Comparison of ENCODE assay signal across 29 cellular contexts in genomic region chr5:99878830-99879229, GRCh38.
"Had no signal": no experiment of that assay in that cellular context is flagged by ENCODE, and none has a peak within 500 bp of the region (broad histone marks: within the 10 kb centered on the region; RNA-seq: fewer than 3 reads in every experiment).

No MANE protein-coding gene starts in this region.

- DNase-seq: cortex of kidney; dorsolateral prefrontal cortex; effector CD8-positive, alpha-beta T cell; esophagus squamous epithelium; foreskin fibroblast; head of caudate nucleus; kidney; left cardiac atrium; left ventricle myocardium inferior; lower lobe of right lung; mesenchymal stem cell; midbrain; occipital lobe; pancreas; retina; stimulated activated CD4-positive, alpha-beta T cell treated with anti-CD3 and anti-CD28 coated beads, Interleukin-1b, Interleukin-23, amount 100 ng/mL, for 48 hours; stimulated activated CD4-positive, alpha-beta T cell treated with anti-CD3 and anti-CD28 coated beads, Interleukin-4, amount 100 ng/mL, for 24 hours; stimulated activated naive CD4-positive, alpha-beta T cell; stomach; substantia nigra; transverse colon; uterus had no signal

- H3K27ac ChIP-seq: dorsolateral prefrontal cortex, epithelial cell of prostate, esophagus squamous epithelium, hepatocyte, left ventricle myocardium inferior, lower lobe of right lung, neural progenitor cell, pancreas, prostate gland, right lobe of liver, stomach, thoracic aorta, transverse colon, uterus had no signal

- ATAC-seq: left cardiac atrium; natural killer cell treated with Interleukin-12 subunit alpha and Interleukin-12 subunit beta and Interleukin-15 and Interleukin-18, amount 100 ng/mL, for 72 hours; pancreas had no signal

- H3K36me3 ChIP-seq: esophagus squamous epithelium, left ventricle myocardium inferior, lower lobe of right lung, neural progenitor cell, pancreas, prostate gland, right lobe of liver, stomach, thoracic aorta, transverse colon, uterus had no signal

- H3K36me3 Mint-ChIP-seq: natural killer cell treated with Interleukin-12 subunit alpha and Interleukin-12 subunit beta and Interleukin-15 and Interleukin-18, amount 100 ng/mL, for 72 hours; neural progenitor cell had no signal

- H3K9me3 ChIP-seq: left ventricle myocardium inferior, lower lobe of right lung, pancreas, prostate gland, right lobe of liver, stomach, thoracic aorta, transverse colon, uterus had no signal

- H3K27me3 ChIP-seq: dorsolateral prefrontal cortex, esophagus squamous epithelium, hepatocyte, neural progenitor cell, pancreas, right lobe of liver, stomach, transverse colon, uterus had no signal

- H3K4me3 ChIP-seq: dorsolateral prefrontal cortex, esophagus squamous epithelium, hepatocyte, left ventricle myocardium inferior, lower lobe of right lung, neural progenitor cell, pancreas, prostate gland, right lobe of liver, stomach, thoracic aorta, transverse colon, uterus had no signal

- H3K27me3 Mint-ChIP-seq: natural killer cell treated with Interleukin-12 subunit alpha and Interleukin-12 subunit beta and Interleukin-15 and Interleukin-18, amount 100 ng/mL, for 72 hours had no signal

- H3K9me3 Mint-ChIP-seq: neural progenitor cell had no signal

- H3K4me3 Mint-ChIP-seq: natural killer cell treated with Interleukin-12 subunit alpha and Interleukin-12 subunit beta and Interleukin-15 and Interleukin-18, amount 100 ng/mL, for 72 hours; neural progenitor cell had no signal

- H3K27ac Mint-ChIP-seq: natural killer cell treated with Interleukin-12 subunit alpha and Interleukin-12 subunit beta and Interleukin-15 and Interleukin-18, amount 100 ng/mL, for 72 hours; neural progenitor cell had no signal

- H3K4me1 ChIP-seq: esophagus squamous epithelium, left ventricle myocardium inferior, lower lobe of right lung, neural progenitor cell, pancreas, prostate gland, right lobe of liver, stomach, transverse colon, uterus had no signal

- H3K4me1 Mint-ChIP-seq: neural progenitor cell had no signal
